In the genomic region with DNA sequence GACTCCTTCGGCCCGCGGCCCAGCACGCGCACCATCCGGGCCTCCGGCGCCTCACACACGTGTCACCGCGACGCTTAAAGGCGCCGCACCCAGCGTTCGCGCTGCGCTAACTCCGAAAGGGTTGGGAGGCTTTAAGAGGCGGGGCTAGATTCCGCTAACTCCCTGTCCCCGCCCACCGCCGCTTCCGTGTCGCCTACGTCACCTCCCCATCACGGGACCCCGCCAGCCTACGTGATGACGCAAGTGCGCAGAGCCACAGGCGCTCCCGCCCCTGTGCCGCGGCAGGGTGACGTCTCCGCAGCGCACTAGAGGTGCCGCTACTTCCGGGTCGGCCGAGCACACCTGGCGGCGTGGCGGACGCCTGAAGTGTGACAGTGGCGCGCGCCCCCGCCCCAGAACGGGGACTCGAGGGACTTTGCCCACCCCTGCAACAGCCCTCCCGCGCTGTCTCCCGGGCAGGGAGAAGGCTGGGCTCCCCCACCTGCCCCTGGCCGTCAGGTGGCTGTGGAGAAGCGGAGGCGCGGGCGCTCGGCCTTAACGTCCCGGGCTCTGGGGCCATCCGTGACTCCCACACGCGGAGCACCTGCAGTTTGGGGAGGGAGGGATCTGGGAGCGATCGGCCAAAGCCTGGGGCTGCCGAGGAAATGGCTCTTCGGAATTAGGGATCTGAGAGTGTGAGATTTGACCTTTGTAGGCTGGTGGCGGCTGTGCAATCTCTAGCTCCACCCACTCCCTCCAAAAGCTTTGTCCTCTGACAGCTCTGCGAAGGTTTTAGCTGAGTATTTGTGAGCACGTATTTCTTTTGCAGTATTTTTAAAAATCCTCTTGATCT, we compare ENCODE assay signal across 8 cellular contexts. TPM values are rescaled to one million over a fixed set of nuclear protein-coding genes. Genes with fewer than 3 reads are reported as not detected.
DNase-seq lines count a peak whose midpoint lies in the region; ATAC-seq and TF ChIP-seq lines count a peak whose summit lies in the region.

A gene (minus strand): TSS at position 35 of the 832 bp plus-strand sequence. CDS start 4,451 bp downstream, outside the sequence.

- peaks cover 3% of the 10 kb centered on the region for H3K36me3 ChIP-seq in mucosa of descending colon (ENCODE audit: low read depth)

- peaks cover 1% of the 10 kb centered on the region for H3K27me3 Mint-ChIP-seq in IgD-negative memory B cell

- peak within 1 kb of the TSS; percentile 90 to 98 (median 94) for H3K4me3 Mint-ChIP-seq in IgD-negative memory B cell

- TF ChIP-seq CTCF in epithelial cell of esophagus (IDR thresholded peaks at IDR 0.05; ENCODE audit: insufficient read depth, low read depth, low read length, missing control alignments) (no peak), mucosa of descending colon (IDR thresholded peaks at IDR 0.05) (no peak)

- peaks cover 5% of the 10 kb centered on the region for H3K36me3 Mint-ChIP-seq in IgD-negative memory B cell

- H3K4me3 ChIP-seq in epithelial cell of esophagus (ENCODE audit: low read length) (peak within 1 kb of the TSS; percentile 88), mucosa of descending colon (peak within 1 kb of the TSS; percentile 78)

- H3K9me3 Mint-ChIP-seq in IgD-negative memory B cell: no peaks in the 10 kb centered on the region

- peaks cover 13 to 30% (median 23%) of the 10 kb centered on the region in 3 donors for H3K4me1 Mint-ChIP-seq in IgD-negative memory B cell

- intact Hi-C loops in mucosa of descending colon (cut with DNase I, micrococcal nuclease): no loop called here

- H3K27ac Mint-ChIP-seq in IgD-negative memory B cell: peak within 1 kb of the TSS; percentile 95 to 98 (median 96)

- peak; percentile 85 for ATAC-seq in GM21529 (IDR thresholded peaks at IDR 0.05; ENCODE audit: unreplicated experiment)
- ATAC-seq in mucosa of descending colon: peak; percentile 92

- DNase-seq in DMS 273 treated with DMSO at 0.1 percent for 48 hours (lab: John Stamatoyannopoulos, UW) (peak; percentile 93), OCI-M2 (lab: John Stamatoyannopoulos, UW; ENCODE audit: unreplicated experiment) (peak; percentile 65), activated T-cell treated with anti-CD3 and anti-CD28 coated beads for 4 hours (peak; percentile 100), epithelial cell of esophagus (ENCODE audit: low read depth) (peak; percentile 100), mucosa of descending colon (peak; percentile 100)
- peak; percentile 100 for DNase-seq in stimulated activated CD8-positive, alpha-beta memory T cell treated with anti-CD3 and anti-CD28 coated beads, Interleukin-4, amount 100 ng/mL, for 24 hours (ENCODE audit: low read depth)

- H3K9me3 ChIP-seq in mucosa of descending colon: no peaks in the 10 kb centered on the region

- peaks cover 13% of the 10 kb centered on the region for H3K4me1 ChIP-seq in mucosa of descending colon (ENCODE audit: low read depth)

RNA-seq across cellular contexts. Expression of the gene that starts here (rescaled TPM):
- polyA plus RNA-seq in IgD-negative memory B cell: 28.8 TPM
- 10 to 100 TPM; 36.0 to 67.7 (median 41.4) TPM for total RNA-seq in mucosa of descending colon

Comparison
In these comparisons a context has a peak if more than half of its experiments do, and no peak if none do; other contexts are left out.
1. Peak in every context shown above with its lines: DNase-seq, ATAC-seq and H3K4me3 ChIP-seq.